8 cellular contexts compared by ENCODE assay signal in genomic region chr2:42100696-42101585, GRCh38. TPM values are rescaled to one million over a fixed set of nuclear protein-coding genes. Genes with fewer than 3 reads are reported as not detected.
A peak's percentile ranks its signal among the peaks of the same experiment; 100 is the strongest.
DNase-seq lines count a peak whose midpoint lies in the region; ATAC-seq, FAIRE-seq and TF ChIP-seq lines count a peak whose summit lies in the region.

No MANE protein-coding gene starts in this region.

- H3K36me3 Mint-ChIP-seq in activated CD8-positive, alpha-beta T cell treated with anti-CD3 and anti-CD28 coated beads, Interleukin-2, amount 10 ng/mL, durations not matched to agents 7 days and 5 days (ENCODE audit: low read depth): peaks cover 13% of the 10 kb centered on the region
- peaks cover 2% of the 10 kb centered on the region for H3K36me3 Mint-ChIP-seq in endodermal cell (ENCODE audit: low read depth)

- no peak for TF ChIP-seq POLR2A in suprapubic skin (IDR thresholded peaks at IDR 0.05)

- no peaks in the 10 kb centered on the region for H3K27me3 Mint-ChIP-seq in activated CD8-positive, alpha-beta T cell treated with anti-CD3 and anti-CD28 coated beads, Interleukin-2, amount 10 ng/mL, durations not matched to agents 7 days and 5 days (ENCODE audit: low read depth)
- H3K27me3 Mint-ChIP-seq in endodermal cell (ENCODE audit: insufficient read depth): peaks cover 2% of the 10 kb centered on the region

- H3K4me1 ChIP-seq in endodermal cell (ENCODE audit: control insufficient read depth, insufficient read depth, low read length) (peaks cover 3% of the 10 kb centered on the region), mucosa of stomach (ENCODE audit: control insufficient read depth, insufficient read depth, low read length) (peaks cover 5% of the 10 kb centered on the region), suprapubic skin (peaks cover 42% of the 10 kb centered on the region)

- POLR2A ChIA-PET in activated CD8-positive, alpha-beta T cell treated with anti-CD3 and anti-CD28 coated beads, Interleukin-2, amount 10 ng/mL, durations not matched to agents 7 days and 5 days (lab: Charles Lee): interaction anchor here (1.0 to 4.0 kb wide), 4 partner anchors 32 to 85 kb away, joined by 3 to 18 read pairs (median 6); no protein-coding TSS in a partner anchor

- CTCF ChIA-PET in activated CD8-positive, alpha-beta T cell treated with anti-CD3 and anti-CD28 coated beads, Interleukin-2, amount 10 ng/mL, durations not matched to agents 7 days and 5 days (lab: Charles Lee): interaction anchor here (1.0 to 2.4 kb wide), 5 partner anchors 32 to 228 kb away, joined by 4 to 14 read pairs (median 8); no protein-coding TSS in a partner anchor

- ATAC-seq in activated CD8-positive, alpha-beta T cell treated with anti-CD3 and anti-CD28 coated beads, Interleukin-2, amount 10 ng/mL, durations not matched to agents 7 days and 5 days: peak; percentile 11

- H3K27me3 ChIP-seq in endodermal cell (ENCODE audit: control insufficient read depth, insufficient read depth, low read length, poor library complexity, severe bottlenecking) (no peaks in the 10 kb centered on the region), mucosa of stomach (ENCODE audit: control insufficient read depth, insufficient read depth, low read length) (no peaks in the 10 kb centered on the region), suprapubic skin (no peaks in the 10 kb centered on the region)

- H3K4me1 Mint-ChIP-seq in activated CD8-positive, alpha-beta T cell treated with anti-CD3 and anti-CD28 coated beads, Interleukin-2, amount 10 ng/mL, durations not matched to agents 7 days and 5 days (ENCODE audit: low read depth): peaks cover 51% of the 10 kb centered on the region
- peaks cover 31% of the 10 kb centered on the region for H3K4me1 Mint-ChIP-seq in endodermal cell

- no peaks in the 10 kb centered on the region for H3K9me3 ChIP-seq in endodermal cell (ENCODE audit: control insufficient read depth, low read length)
- no peaks in the 10 kb centered on the region for H3K9me3 ChIP-seq in mucosa of stomach (ENCODE audit: control insufficient read depth, low read length)
- no peaks in the 10 kb centered on the region for H3K9me3 ChIP-seq in suprapubic skin

- no peak for FAIRE-seq in HTR-8/SVneo (lab: Jason Lieb, UNC)

- DNase-seq in GM20000 (ENCODE audit: low spot score) (peak; percentile 74), endodermal cell (peak; percentile 87), suprapubic skin (ENCODE audit: low spot score in 2 of 2) (no peak), NCI-H2171 treated with DMSO at 0.1 percent for 48 hours (lab: John Stamatoyannopoulos, UW) (no peak), NCI-H1105 (lab: John Stamatoyannopoulos, UW) (no peak), HTR-8/SVneo (ENCODE audit: insufficient read length, low spot score) (no peak)
- peak; percentile 58 for DNase-seq in activated CD8-positive, alpha-beta T cell treated with anti-CD3 and anti-CD28 coated beads, Interleukin-2, amount 10 ng/mL, durations not matched to agents 7 days and 5 days

- TF ChIP-seq CTCF in GM20000 (IDR thresholded peaks at IDR 0.05; ENCODE audit: extremely low read depth, missing control alignments): no peak
- no peak for TF ChIP-seq CTCF in endodermal cell (conservative IDR thresholded peaks at IDR 0.05)
- TF ChIP-seq CTCF in suprapubic skin (IDR thresholded peaks at IDR 0.05): no peak

- no peak overlapping the region for H3K4me3 Mint-ChIP-seq in activated CD8-positive, alpha-beta T cell treated with anti-CD3 and anti-CD28 coated beads, Interleukin-2, amount 10 ng/mL, durations not matched to agents 7 days and 5 days
- no peak overlapping the region for H3K4me3 Mint-ChIP-seq in endodermal cell

- H3K27ac ChIP-seq in endodermal cell (ENCODE audit: low read depth, low read length) (no peak overlapping the region), suprapubic skin (peak overlapping the region; percentile 65)

- H3K36me3 ChIP-seq in endodermal cell (ENCODE audit: control insufficient read depth, insufficient read depth, low read length): no peaks in the 10 kb centered on the region
- no peaks in the 10 kb centered on the region for H3K36me3 ChIP-seq in mucosa of stomach (ENCODE audit: control insufficient read depth, insufficient read depth, low read length)
- H3K36me3 ChIP-seq in suprapubic skin: no peaks in the 10 kb centered on the region

- H3K9me3 Mint-ChIP-seq in activated CD8-positive, alpha-beta T cell treated with anti-CD3 and anti-CD28 coated beads, Interleukin-2, amount 10 ng/mL, durations not matched to agents 7 days and 5 days (ENCODE audit: insufficient read depth): peaks cover 6% of the 10 kb centered on the region
- peaks cover 11% of the 10 kb centered on the region for H3K9me3 Mint-ChIP-seq in endodermal cell

- H3K4me3 ChIP-seq in endodermal cell (ENCODE audit: low read length): no peak overlapping the region
- H3K4me3 ChIP-seq in mucosa of stomach (ENCODE audit: low read length): no peak overlapping the region
- peak overlapping the region; percentile 56 for H3K4me3 ChIP-seq in suprapubic skin

- H3K9ac ChIP-seq in endodermal cell (ENCODE audit: extremely low read depth, low read length, poor library complexity, severe bottlenecking): no peak overlapping the region
- H3K9ac ChIP-seq in mucosa of stomach (ENCODE audit: low read length): peak overlapping the region; percentile 47

- WGBS in endodermal cell (ENCODE audit: insufficient coverage in 1 of 2, insufficient read length in 1 of 2), 2 experiments: 62 to 76% methylated on average over 21 to 68 of the region's 68 CpGs
- 65% methylated on average over 28 of the region's 68 CpGs for WGBS in suprapubic skin

- TF ChIP-seq EP300 in suprapubic skin (IDR thresholded peaks at IDR 0.05): no peak

- H3K27ac Mint-ChIP-seq in activated CD8-positive, alpha-beta T cell treated with anti-CD3 and anti-CD28 coated beads, Interleukin-2, amount 10 ng/mL, durations not matched to agents 7 days and 5 days: peak overlapping the region; percentile 81
- no peak overlapping the region for H3K27ac Mint-ChIP-seq in endodermal cell

RNA-seq across cellular contexts. Expression of gene PKDCC, which starts 53.1 kb away (rescaled TPM):
- not detected for total RNA-seq in activated CD8-positive, alpha-beta T cell treated with anti-CD3 and anti-CD28 coated beads, Interleukin-2, amount 10 ng/mL, durations not matched to agents 7 days and 5 days
- total RNA-seq in endodermal cell (100 to 1,000 TPM in 1 of 2 donors, 10 to 100 TPM in 1; 85.3 to 105 TPM), suprapubic skin (1 to 10 TPM; 2.5 to 8.5 (median 6.2) TPM)
- 124 TPM for polyA plus RNA-seq in endodermal cell (2013, experiment 1 of 2)
- 112 TPM for polyA plus RNA-seq in endodermal cell (2013, experiment 2 of 2)

Comparison
In these comparisons a context has a peak if more than half of its experiments do, and no peak if none do; other contexts are left out.
1. DNase-seq: peak in GM20000 (single experiment), activated CD8-positive, alpha-beta T cell treated with anti-CD3 and anti-CD28 coated beads, Interleukin-2, amount 10 ng/mL, durations not matched to agents 7 days and 5 days (single experiment) and endodermal cell (single experiment); none in suprapubic skin (0 of 2), NCI-H2171 treated with DMSO at 0.1 percent for 48 hours (single experiment), NCI-H1105 (single experiment) and HTR-8/SVneo (single experiment).
2. RNA of gene PKDCC, which starts 53.1 kb away (total RNA-seq): 85.3 to 105 TPM in endodermal cell; 2.5 to 8.5 TPM in suprapubic skin and not detected in activated CD8-positive, alpha-beta T cell treated with anti-CD3 and anti-CD28 coated beads, Interleukin-2, amount 10 ng/mL, durations not matched to agents 7 days and 5 days; every median in the first group is over 4 times any median in the second.